ENCODE assay signal across 26 cellular contexts in genomic region chr4:88242144-88242543, GRCh38. TPM values are rescaled to one million over a fixed set of nuclear protein-coding genes. Genes with fewer than 3 reads are reported as not detected.
DNase-seq lines count a peak whose midpoint lies in the region; ATAC-seq and TF ChIP-seq lines count a peak whose summit lies in the region.
"Had no signal": no experiment of that assay in that cellular context is flagged by ENCODE, and none has a peak within 500 bp of the region (broad histone marks: within the 10 kb centered on the region; RNA-seq: fewer than 3 reads in every experiment).

No MANE protein-coding gene starts in this region.

- H3K36me3 Mint-ChIP-seq in activated CD8-positive, alpha-beta T cell treated with anti-CD3 and anti-CD28 coated beads for 36 hours (ENCODE audit: low read depth) = no peaks in the 10 kb centered on the region
- H3K36me3 Mint-ChIP-seq: WTC11 had no signal

- DNase-seq in NCI-H748 (lab: John Stamatoyannopoulos, UW; ENCODE audit: unreplicated experiment) (peak; percentile 22), NCI-H748 treated with DMSO at 0.1 percent for 48 hours (lab: John Stamatoyannopoulos, UW) (no peak), NCI-H345 treated with DMSO at 0.1 percent for 48 hours (lab: John Stamatoyannopoulos, UW; ENCODE audit: unreplicated experiment) (peak; percentile 54), fibroblast of peridontal ligament (ENCODE audit: extremely low read depth) (peak; percentile 11), gastrocnemius medialis (peak; percentile 80 to 84), right cardiac atrium (no peak)
- DNase-seq in activated CD8-positive, alpha-beta T cell treated with anti-CD3 and anti-CD28 coated beads for 36 hours = no peak
- DNase-seq: activated CD4-positive, alpha-beta T cell treated with anti-CD3 and anti-CD28 coated beads, Interleukin-2, amount 50 U/mL, for 4 hours; activated CD8-positive, alpha-beta memory T cell treated with anti-CD3 and anti-CD28 coated beads, Interleukin-2, amount 50 U/mL, for 48 hours; activated naive CD8-positive, alpha-beta T cell treated with anti-CD3 and anti-CD28 coated beads, Interleukin-2, amount 10 ng/mL, durations not matched to agents 7 days and 5 days; cerebellar nuclear complex; dorsolateral prefrontal cortex; naive thymus-derived CD8-positive, alpha-beta T cell; NCI-H1092; NCI-H1930; NCI-H524 treated with DMSO at 0.1 percent for 48 hours; occipital lobe; stimulated activated naive CD4-positive, alpha-beta T cell treated with Interleukin-2 at 50 U/mL for 16 hours had no signal

- TF ChIP-seq CTCF in gastrocnemius medialis (IDR thresholded peaks at IDR 0.05 in 4 of 5, conservative IDR thresholded peaks at IDR 0.05 in 1 of 5) = no peak
- TF ChIP-seq CTCF in activated CD8-positive, alpha-beta T cell treated with anti-CD3 and anti-CD28 coated beads for 36 hours (IDR thresholded peaks at IDR 0.05) = no peak

- H3K9me3 ChIP-seq in gastrocnemius medialis = no peaks in the 10 kb centered on the region
- no peaks in the 10 kb centered on the region for H3K9me3 ChIP-seq in right cardiac atrium (ENCODE audit: control insufficient read depth, low read length)
- H3K9me3 ChIP-seq: A549, right atrium auricular region, thoracic aorta, vagina had no signal

- no peaks in the 10 kb centered on the region for H3K36me3 ChIP-seq in gastrocnemius medialis
- H3K36me3 ChIP-seq: right atrium auricular region, thoracic aorta, vagina had no signal

- peak overlapping the region; percentile 65 to 86 (median 72) for H3K27ac ChIP-seq in gastrocnemius medialis
- H3K27ac ChIP-seq in right cardiac atrium (ENCODE audit: low read length) = no peak overlapping the region
- H3K27ac ChIP-seq: A549, dorsolateral prefrontal cortex, right atrium auricular region, thoracic aorta had no signal

- CTCF ChIA-PET in activated CD8-positive, alpha-beta T cell treated with anti-CD3 and anti-CD28 coated beads for 36 hours (lab: Charles Lee) = interaction anchor here (0.8 to 1.8 kb wide), 2 partner anchors 30 to 273 kb away, joined by 4 to 6 read pairs; no protein-coding TSS in a partner anchor

- peaks cover 10% of the 10 kb centered on the region for H3K4me1 Mint-ChIP-seq in activated CD8-positive, alpha-beta T cell treated with anti-CD3 and anti-CD28 coated beads for 36 hours (ENCODE audit: low read depth)

- H3K27ac Mint-ChIP-seq in activated CD8-positive, alpha-beta T cell treated with anti-CD3 and anti-CD28 coated beads for 36 hours = no peak overlapping the region
- H3K27ac Mint-ChIP-seq: activated naive CD8-positive, alpha-beta T cell treated with anti-CD3 and anti-CD28 coated beads, Interleukin-2, amount 10 ng/mL, durations not matched to agents 7 days and 5 days; B cell; WTC11 had no signal

- POLR2A ChIA-PET in activated CD8-positive, alpha-beta T cell treated with anti-CD3 and anti-CD28 coated beads for 36 hours (lab: Charles Lee) = no interaction called here

- ATAC-seq in gastrocnemius medialis (peak; percentile 77 to 88), GM18907 (IDR thresholded peaks at IDR 0.05; ENCODE audit: unreplicated experiment) (no peak), right cardiac atrium (no peak)
- ATAC-seq in activated CD8-positive, alpha-beta T cell treated with anti-CD3 and anti-CD28 coated beads for 36 hours = no peak
- ATAC-seq: A549; GM12878; naive thymus-derived CD8-positive, alpha-beta T cell; WTC11 had no signal

- H3K4me3 ChIP-seq in gastrocnemius medialis (no peak overlapping the region), right cardiac atrium (ENCODE audit: low read length) (no peak overlapping the region)
- H3K4me3 ChIP-seq: A549, dorsolateral prefrontal cortex, GM12878, right atrium auricular region, thoracic aorta, vagina had no signal

- no peak overlapping the region for H3K4me3 Mint-ChIP-seq in activated CD8-positive, alpha-beta T cell treated with anti-CD3 and anti-CD28 coated beads for 36 hours
- H3K4me3 Mint-ChIP-seq: activated naive CD8-positive, alpha-beta T cell treated with anti-CD3 and anti-CD28 coated beads, Interleukin-2, amount 10 ng/mL, durations not matched to agents 7 days and 5 days; B cell; naive thymus-derived CD8-positive, alpha-beta T cell; WTC11 had no signal

- intact Hi-C loops in gastrocnemius medialis (cut with DNase I; ENCODE audit: low total_unique reads) = loop anchor here (2.0 to 10.0 kb wide), 2 partner anchors 99 to 353 kb away; partner anchors contain the start of gene HERC3
- intact Hi-C loops in activated CD8-positive, alpha-beta T cell treated with anti-CD3 and anti-CD28 coated beads for 36 hours (cut with micrococcal nuclease) = no loop called here
- intact Hi-C loops in right cardiac atrium (cut with DNase I) = no loop called here

- no peaks in the 10 kb centered on the region for H3K27me3 Mint-ChIP-seq in activated CD8-positive, alpha-beta T cell treated with anti-CD3 and anti-CD28 coated beads for 36 hours
- H3K27me3 Mint-ChIP-seq: B cell; naive thymus-derived CD8-positive, alpha-beta T cell had no signal

- H3K4me1 ChIP-seq in gastrocnemius medialis = peaks cover 32 to 39% of the 10 kb centered on the region in 2 donors
- H3K4me1 ChIP-seq in right cardiac atrium (ENCODE audit: control insufficient read depth, insufficient read depth, low read length) = peaks cover 3% of the 10 kb centered on the region
- H3K4me1 ChIP-seq: A549, vagina had no signal

- no peaks in the 10 kb centered on the region for H3K9me3 Mint-ChIP-seq in activated CD8-positive, alpha-beta T cell treated with anti-CD3 and anti-CD28 coated beads for 36 hours

- no peak for TF ChIP-seq POLR2A in gastrocnemius medialis (IDR thresholded peaks at IDR 0.05)

- H3K27me3 ChIP-seq in gastrocnemius medialis = no peaks in the 10 kb centered on the region
- H3K27me3 ChIP-seq in right cardiac atrium (ENCODE audit: control insufficient read depth, insufficient read depth) = no peaks in the 10 kb centered on the region
- H3K27me3 ChIP-seq: dorsolateral prefrontal cortex, right atrium auricular region, vagina had no signal

- in situ Hi-C loops in gastrocnemius medialis (cut with MboI; ENCODE audit: low sequenced_read_pairs in 4 of 4) = no loop called here

- 88% methylated on average over 1 of the region's 1 CpG for WGBS in right cardiac atrium

RNA-seq across cellular contexts. Expression of gene PPM1K, which starts 42.2 kb away (rescaled TPM):
- total RNA-seq in gastrocnemius medialis (1 to 10 TPM; 3.3 to 9.5 (median 6.9) TPM), right cardiac atrium (100 to 1,000 TPM in 1 of 4 donors, 10 to 100 TPM in 3; 74.6 to 109 (median 91.3) TPM)
- 10 to 100 TPM; 46.1 to 57.5 TPM for total RNA-seq in activated CD8-positive, alpha-beta T cell treated with anti-CD3 and anti-CD28 coated beads for 36 hours
- 48.3 TPM for polyA plus RNA-seq in right cardiac atrium

Comparison
In these comparisons a context has a peak if more than half of its experiments do, and no peak if none do; other contexts are left out.
1. DNase-seq: peak in NCI-H748 (single experiment), NCI-H345 treated with DMSO at 0.1 percent for 48 hours (single experiment), fibroblast of peridontal ligament (single experiment) and gastrocnemius medialis (2 of 2); none in NCI-H748 treated with DMSO at 0.1 percent for 48 hours (single experiment), activated CD8-positive, alpha-beta T cell treated with anti-CD3 and anti-CD28 coated beads for 36 hours (single experiment) and right cardiac atrium (0 of 3).
2. ATAC-seq: peak in gastrocnemius medialis (2 of 2); none in GM18907 (single experiment), activated CD8-positive, alpha-beta T cell treated with anti-CD3 and anti-CD28 coated beads for 36 hours (single experiment) and right cardiac atrium (0 of 2).
3. RNA of gene PPM1K, which starts 42.2 kb away (total RNA-seq): 74.6 to 109 TPM in right cardiac atrium and 46.1 to 57.5 TPM in activated CD8-positive, alpha-beta T cell treated with anti-CD3 and anti-CD28 coated beads for 36 hours; 3.3 to 9.5 TPM in gastrocnemius medialis; every median in the first group is over 4 times any median in the second.